In the genomic region with DNA sequence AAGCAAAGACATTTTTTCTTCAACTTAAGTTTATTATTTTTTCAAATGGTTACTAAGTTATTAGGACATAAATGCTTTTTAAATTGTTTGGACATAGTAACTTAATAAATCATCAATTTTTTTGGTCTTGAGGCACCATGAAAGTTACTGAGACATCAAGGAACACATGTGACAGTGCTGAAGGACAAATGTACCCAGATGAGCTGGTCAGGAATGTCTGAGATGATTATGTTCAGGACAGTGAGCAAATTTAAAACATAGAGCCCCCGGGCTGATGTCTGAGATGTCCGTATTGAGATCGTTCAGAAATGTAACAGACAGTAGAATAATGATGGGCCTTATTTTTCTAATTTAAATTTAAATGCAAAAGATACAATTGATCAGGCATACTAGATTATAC, we compare ENCODE assay signal across 1 cellular context.
TF ChIP-seq lines count a peak whose summit lies in the region.

No MANE protein-coding gene starts in this region.

TF ChIP-seq in SK-N-SH treated with all-trans-retinoic acid at 6 μM for 48 hours, 23 proteins besides CTCF, POLR2A, EP300 and RAD21 (continued from another document):
- TF ChIP-seq, protein P1, sequence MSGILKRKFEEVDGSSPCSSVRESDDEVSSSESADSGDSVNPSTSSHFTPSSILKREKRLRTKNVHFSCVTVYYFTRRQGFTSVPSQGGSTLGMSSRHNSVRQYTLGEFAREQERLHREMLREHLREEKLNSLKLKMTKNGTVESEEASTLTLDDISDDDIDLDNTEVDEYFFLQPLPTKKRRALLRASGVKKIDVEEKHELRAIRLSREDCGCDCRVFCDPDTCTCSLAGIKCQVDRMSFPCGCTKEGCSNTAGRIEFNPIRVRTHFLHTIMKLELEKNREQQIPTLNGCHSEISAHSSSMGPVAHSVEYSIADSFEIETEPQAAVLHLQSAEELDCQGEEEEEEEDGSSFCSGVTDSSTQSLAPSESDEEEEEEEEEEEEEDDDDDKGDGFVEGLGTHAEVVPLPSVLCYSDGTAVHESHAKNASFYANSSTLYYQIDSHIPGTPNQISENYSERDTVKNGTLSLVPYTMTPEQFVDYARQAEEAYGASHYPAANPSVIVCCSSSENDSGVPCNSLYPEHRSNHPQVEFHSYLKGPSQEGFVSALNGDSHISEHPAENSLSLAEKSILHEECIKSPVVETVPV (CRISPR knock-in tag; IDR thresholded peaks at IDR 0.05) = no peak
- TF ChIP-seq TCF4 (CRISPR knock-in tag; IDR thresholded peaks at IDR 0.05; ENCODE audit: borderline replicate concordance) (no peak), ZFP30 (CRISPR knock-in tag; IDR thresholded peaks at IDR 0.05) (no peak)
